ENCODE assay signal across 27 cellular contexts in the genomic region with DNA sequence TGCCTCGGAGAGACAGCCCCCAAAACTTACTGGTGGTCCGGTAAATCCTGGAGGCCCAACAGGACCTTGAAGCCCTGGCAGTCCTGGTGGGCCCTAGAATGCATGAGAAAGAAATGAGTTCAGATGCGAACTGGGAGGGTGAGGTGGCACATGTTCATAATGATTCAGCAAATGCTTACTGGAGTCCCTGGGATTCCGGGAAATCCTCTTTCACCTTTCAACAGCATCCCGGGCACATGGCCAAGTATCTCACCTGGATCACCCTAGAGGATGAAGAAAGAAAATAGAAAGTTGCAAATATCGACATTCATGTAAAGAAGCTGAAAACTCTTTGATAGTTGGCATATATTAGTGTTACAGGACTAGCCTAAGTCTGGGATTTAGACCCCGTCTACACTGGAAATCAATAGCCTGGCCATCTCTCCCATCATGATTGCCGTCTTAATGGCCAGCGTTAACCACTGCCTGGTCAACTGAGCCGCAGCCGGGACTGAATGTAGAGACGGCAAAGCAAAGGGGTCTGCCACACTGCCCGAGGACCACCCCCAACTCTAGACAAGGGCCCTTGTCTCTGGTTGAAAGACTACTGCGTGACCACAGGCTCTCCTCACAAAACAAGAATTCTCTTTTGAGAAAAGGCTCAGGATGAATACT.
DNase-seq lines count a peak whose midpoint lies in the region; ATAC-seq and TF ChIP-seq lines count a peak whose summit lies in the region.
"Had no signal": no experiment of that assay in that cellular context is flagged by ENCODE, and none has a peak within 500 bp of the region (broad histone marks: within the 10 kb centered on the region; RNA-seq: fewer than 3 reads in every experiment).

No MANE protein-coding gene starts in this region.

- H3K27ac Mint-ChIP-seq in neural crest cell (ENCODE audit: unreplicated experiment): peak overlapping the region; percentile 27
- H3K27ac Mint-ChIP-seq: activated naive CD4-positive, alpha-beta T cell treated with anti-CD3 and anti-CD28 coated beads, Interleukin-2, amount 10 ng/mL, durations not matched to agents 7 days and 5 days; activated T-helper 1 cell treated with anti-CD3 and anti-CD28 coated beads, Interleukin-12 subunit alpha, Interleukin-12 subunit beta, Interleukin-2, Interleukin-4 antibody, amounts not matched to agents 30 ng/mL and 10 ng/mL and 1 ng/mL, durations not matched to agents 14 hours and 24 hours and 36 hours; brain; IgD-negative memory B cell; stimulated activated naive B cell treated with anti-CD40 and anti-IgM and Interleukin-4, amounts not matched to agents 10 μg/mL and 1 μg/mL and 100 μg/mL, for 72 hours had no signal

- ATAC-seq in mucosa of descending colon (no peak), GM18505 (IDR thresholded peaks at IDR 0.05; ENCODE audit: unreplicated experiment) (no peak)
- ATAC-seq: heart right ventricle; left colon; right lobe of liver; stimulated activated naive B cell treated with anti-CD40 and anti-IgM and Interleukin-4, amounts not matched to agents 10 μg/mL and 1 μg/mL and 100 μg/mL, for 72 hours had no signal

- no peak overlapping the region for H3K27ac ChIP-seq in mammary epithelial cell (ENCODE audit: insufficient read depth, low read depth, low read length)
- H3K27ac ChIP-seq: heart right ventricle, right lobe of liver had no signal

- no peaks in the 10 kb centered on the region for H3K27me3 Mint-ChIP-seq in neural crest cell (ENCODE audit: low read depth)
- H3K27me3 Mint-ChIP-seq: brain, IgD-negative memory B cell had no signal

- no peaks in the 10 kb centered on the region for H4K20me1 ChIP-seq in mammary epithelial cell (ENCODE audit: insufficient read depth, low read length)

- CTCF ChIA-PET in mammary epithelial cell (lab: Charles Lee; ENCODE audit: low non-redundant PET): no interaction called here

- peaks cover 13% of the 10 kb centered on the region for H3K36me3 ChIP-seq in mammary epithelial cell (ENCODE audit: insufficient read depth, low read length)
- H3K36me3 ChIP-seq in mucosa of descending colon (ENCODE audit: low read depth): no peaks in the 10 kb centered on the region
- H3K36me3 ChIP-seq: right lobe of liver had no signal

- H3K4me3 ChIP-seq in mammary epithelial cell (replicated peaks in 1 of 3; ENCODE audit: insufficient read depth in 1 of 3, low read depth in 2 of 3, low read length in 3 of 3) (no peak overlapping the region), mucosa of descending colon (no peak overlapping the region)
- H3K4me3 ChIP-seq: heart right ventricle, right lobe of liver had no signal

- WGBS in mammary epithelial cell (ENCODE audit: low coverage, missing lambda C conversion rate): 67% methylated on average over 14 of the region's 14 CpGs

- DNase-seq in DMS153 treated with DMSO at 0.1 percent for 48 hours (lab: John Stamatoyannopoulos, UW; ENCODE audit: unreplicated experiment): peak; percentile 48
- DNase-seq in NCI-H1105 (lab: John Stamatoyannopoulos, UW): peak; percentile 35
- DNase-seq in mammary epithelial cell: peak; percentile 68
- no peak for DNase-seq in neural crest cell (ENCODE audit: low read depth, low spot score)
- DNase-seq in erythroblast (lab: John Stamatoyannopoulos, UW): no peak
- DNase-seq in mucosa of descending colon: no peak
- DNase-seq: activated CD4-positive, CD25-positive, alpha-beta regulatory T cell; activated naive CD4-positive, alpha-beta T cell treated with anti-CD3 and anti-CD28 coated beads, Interleukin-2, amount 10 ng/mL, durations not matched to agents 7 days and 5 days; foreskin melanocyte; H9; heart right ventricle; left colon; NCI-H1092; NCI-H1930; NCI-H446 treated with DMSO at 0.1 percent for 48 hours; NK-92 treated with Interleukin-12 subunit alpha and Interleukin-12 subunit beta, amount 100 ng/mL, for 24 hours; posterior cingulate gyrus; right lobe of liver; SIG-M5; stimulated activated CD4-positive, alpha-beta T cell treated with anti-CD3 and anti-CD28 coated beads, Interleukin-4, amount 100 ng/mL, for 24 hours; stimulated activated naive B cell treated with anti-CD40 and anti-IgM and Interleukin-4, amounts not matched to agents 10 μg/mL and 1 μg/mL and 100 μg/mL, for 72 hours; SW 1271 had no signal

- H3K9ac ChIP-seq in mammary epithelial cell (ENCODE audit: insufficient read depth, low read length): peak overlapping the region; percentile 7

- no peaks in the 10 kb centered on the region for H3K27me3 ChIP-seq in mammary epithelial cell (ENCODE audit: insufficient read depth, low read length)
- H3K27me3 ChIP-seq: heart right ventricle, right lobe of liver had no signal

- no peaks in the 10 kb centered on the region for H3K4me1 Mint-ChIP-seq in neural crest cell
- H3K4me1 Mint-ChIP-seq: activated naive CD4-positive, alpha-beta T cell treated with anti-CD3 and anti-CD28 coated beads, Interleukin-2, amount 10 ng/mL, durations not matched to agents 7 days and 5 days; brain; CD14-positive monocyte; IgD-negative memory B cell; stimulated activated naive B cell treated with anti-CD40 and anti-IgM and Interleukin-4, amounts not matched to agents 10 μg/mL and 1 μg/mL and 100 μg/mL, for 72 hours had no signal

- H2AFZ ChIP-seq in mammary epithelial cell (ENCODE audit: low read depth, low read length): no peak overlapping the region

- no peak overlapping the region for H3K4me3 Mint-ChIP-seq in neural crest cell
- H3K4me3 Mint-ChIP-seq: activated naive CD4-positive, alpha-beta T cell treated with anti-CD3 and anti-CD28 coated beads, Interleukin-2, amount 10 ng/mL, durations not matched to agents 7 days and 5 days; activated T-helper 1 cell treated with anti-CD3 and anti-CD28 coated beads, Interleukin-12 subunit alpha, Interleukin-12 subunit beta, Interleukin-2, Interleukin-4 antibody, amounts not matched to agents 30 ng/mL and 10 ng/mL and 1 ng/mL, durations not matched to agents 14 hours and 24 hours and 36 hours; brain; CD14-positive monocyte; H9; IgD-negative memory B cell; stimulated activated naive B cell treated with anti-CD40 and anti-IgM and Interleukin-4, amounts not matched to agents 10 μg/mL and 1 μg/mL and 100 μg/mL, for 72 hours had no signal

- H3K9me3 Mint-ChIP-seq in neural crest cell: no peaks in the 10 kb centered on the region
- H3K9me3 Mint-ChIP-seq: activated naive CD4-positive, alpha-beta T cell treated with anti-CD3 and anti-CD28 coated beads, Interleukin-2, amount 10 ng/mL, durations not matched to agents 7 days and 5 days; activated T-helper 1 cell treated with anti-CD3 and anti-CD28 coated beads, Interleukin-12 subunit alpha, Interleukin-12 subunit beta, Interleukin-2, Interleukin-4 antibody, amounts not matched to agents 30 ng/mL and 10 ng/mL and 1 ng/mL, durations not matched to agents 14 hours and 24 hours and 36 hours; H9; stimulated activated naive B cell treated with anti-CD40 and anti-IgM and Interleukin-4, amounts not matched to agents 10 μg/mL and 1 μg/mL and 100 μg/mL, for 72 hours had no signal

- intact Hi-C loops in mammary epithelial cell (cut with micrococcal nuclease): no loop called here
- intact Hi-C loops in mucosa of descending colon (cut with DNase I, micrococcal nuclease): no loop called here

- in situ Hi-C loops in mammary epithelial cell (cut with MboI; ENCODE audit: low sequenced_read_pairs in 2 of 2): loop anchor here in 1 of 2 donors (10.0 to 25.0 kb wide), 2 partner anchors 205 to 402 kb away; partner anchors contain the start of gene NAXD

- H3K4me2 ChIP-seq in mammary epithelial cell (ENCODE audit: insufficient read depth, low read depth, low read length): no peak overlapping the region

- TF ChIP-seq POLR2A in erythroblast (IDR thresholded peaks at IDR 0.05; ENCODE audit: low read length) (no peak), GM18505 (IDR thresholded peaks at IDR 0.05; ENCODE audit: borderline replicate concordance, extremely low read depth, insufficient read depth, insufficient read length) (no peak)

- dilution Hi-C loops in mammary epithelial cell (cut with HindIII; ENCODE audit: low sequenced_read_pairs): no loop called here

- H3K4me1 ChIP-seq in mammary epithelial cell (ENCODE audit: insufficient read depth, low read length) (no peaks in the 10 kb centered on the region), mucosa of descending colon (ENCODE audit: low read depth) (peaks cover 7% of the 10 kb centered on the region)
- H3K4me1 ChIP-seq: right lobe of liver had no signal

- BruUV-seq in mammary epithelial cell (replicated peaks; lab: Mats Ljungman, UMichigan): no TSS peak

- TF ChIP-seq CTCF in mammary epithelial cell (conservative IDR thresholded peaks at IDR 0.05 in 1 of 2, IDR thresholded peaks at IDR 0.05 in 1 of 2; ENCODE audit: extremely low read depth in 1 of 2, insufficient read depth in 1 of 2, low read depth in 1 of 2, low read length in 2 of 2) (no peak), neural crest cell (conservative IDR thresholded peaks at IDR 0.05) (no peak), mucosa of descending colon (IDR thresholded peaks at IDR 0.05) (no peak)

- H3K79me2 ChIP-seq in mammary epithelial cell (ENCODE audit: insufficient read depth, low read length): no peaks in the 10 kb centered on the region

- H3K36me3 Mint-ChIP-seq in neural crest cell (ENCODE audit: low read depth): no peaks in the 10 kb centered on the region
- H3K36me3 Mint-ChIP-seq: activated naive CD4-positive, alpha-beta T cell treated with anti-CD3 and anti-CD28 coated beads, Interleukin-2, amount 10 ng/mL, durations not matched to agents 7 days and 5 days; CD14-positive monocyte; IgD-negative memory B cell; stimulated activated naive B cell treated with anti-CD40 and anti-IgM and Interleukin-4, amounts not matched to agents 10 μg/mL and 1 μg/mL and 100 μg/mL, for 72 hours had no signal

- H3K9me3 ChIP-seq in mammary epithelial cell (replicated peaks; ENCODE audit: insufficient read depth, low read length) (no peaks in the 10 kb centered on the region), mucosa of descending colon (no peaks in the 10 kb centered on the region)
- H3K9me3 ChIP-seq: heart right ventricle, right lobe of liver had no signal

Comparison
In these comparisons a context has a peak if more than half of its experiments do, and no peak if none do; other contexts are left out.
1. DNase-seq: peak in DMS153 treated with DMSO at 0.1 percent for 48 hours (single experiment), NCI-H1105 (single experiment) and mammary epithelial cell (single experiment); none in neural crest cell (single experiment), erythroblast (0 of 2) and mucosa of descending colon (0 of 3).